Comparison of ENCODE assay signal across 8 cellular contexts in the genomic region with DNA sequence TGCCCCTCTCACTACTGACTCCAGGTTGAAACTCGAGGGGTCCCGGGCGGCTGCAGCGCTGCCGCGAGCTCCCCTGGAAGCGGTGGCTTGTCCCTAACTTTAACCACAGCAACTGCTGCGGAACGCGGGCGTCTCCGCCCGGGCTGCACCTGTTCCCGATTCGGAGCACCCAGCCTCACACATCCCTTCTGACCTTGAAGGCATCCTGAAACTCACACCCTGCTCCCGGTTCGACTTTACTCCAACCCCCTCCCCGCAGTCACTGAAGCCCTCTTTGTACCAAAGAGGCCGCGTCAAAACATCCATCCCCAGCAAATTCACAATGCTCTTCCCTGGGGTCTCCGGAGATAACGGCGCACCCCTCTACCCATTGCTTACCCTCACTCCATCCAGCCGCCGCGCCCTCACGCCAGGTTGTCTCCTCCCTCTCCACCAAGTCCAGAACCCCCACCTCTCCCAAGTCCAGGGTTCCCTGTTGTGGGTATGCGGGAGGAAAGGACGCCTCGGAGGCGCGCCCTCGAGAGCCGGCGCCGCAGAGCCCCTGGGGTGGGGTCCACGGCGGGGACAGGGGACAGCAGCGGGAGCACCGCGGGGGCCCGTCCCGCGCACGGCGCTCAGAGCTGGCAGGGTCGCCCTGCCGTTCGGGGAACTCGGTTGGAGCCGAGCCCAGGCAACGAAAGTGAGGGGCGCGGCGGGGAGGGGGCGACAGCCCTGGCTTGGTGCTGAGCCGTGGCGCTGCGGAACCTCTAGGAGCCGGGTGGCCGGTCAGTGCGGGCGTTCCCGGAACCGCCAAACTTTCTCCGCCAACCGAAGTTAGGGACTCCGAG. TPM values are rescaled to one million over a fixed set of nuclear protein-coding genes. Genes with fewer than 3 reads are reported as not detected.
A peak's percentile ranks its signal among the peaks of the same experiment; 100 is the strongest.
DNase-seq lines count a peak whose midpoint lies in the region; ATAC-seq, FAIRE-seq and TF ChIP-seq lines count a peak whose summit lies in the region.

No MANE protein-coding gene starts in this region.

- peak overlapping the region; percentile 81 to 91 (median 86) for H3K4me3 Mint-ChIP-seq in brain

- H3K4me3 ChIP-seq in HEK293 (ENCODE audit: low read depth, low read length), result peak overlapping the region; percentile 66
- H3K4me3 ChIP-seq in mucosa of descending colon, result peak overlapping the region; percentile 75

- TF ChIP-seq CTCF in C4-2B (conservative IDR thresholded peaks at IDR 0.05), result no peak
- TF ChIP-seq CTCF in HEK293 (tag by site-specific recombination; IDR thresholded peaks at IDR 0.05), result no peak
- TF ChIP-seq CTCF in brain (conservative IDR thresholded peaks at IDR 0.05), result no peak
- no peak for TF ChIP-seq CTCF in mucosa of descending colon (IDR thresholded peaks at IDR 0.05)

- H3K27ac ChIP-seq in C4-2B (peak overlapping the region; percentile 71), HEK293 (ENCODE audit: extremely low read depth, low read depth, low read length) (peak overlapping the region; percentile 56; the same call in 1 of the 2 replicates)

- no peaks in the 10 kb centered on the region for H3K36me3 ChIP-seq in HEK293 (ENCODE audit: control insufficient read depth in 2 of 2, insufficient read depth in 1 of 2, low read length in 2 of 2)
- no peaks in the 10 kb centered on the region for H3K36me3 ChIP-seq in mucosa of descending colon (ENCODE audit: low read depth)

- peak overlapping the region in 3 of 5 experiments; percentile 50 to 85 (median 80) for H3K27ac Mint-ChIP-seq in brain

- DNase-seq in mucosa of descending colon (peak; percentile 49 to 71 (median 64)), GM12891 (ENCODE audit: insufficient read length, low spot score) (no peak)

- no peaks in the 10 kb centered on the region for H3K36me3 Mint-ChIP-seq in brain

- H3K9me3 ChIP-seq in HEK293 (ENCODE audit: control insufficient read depth, insufficient read depth, low read depth, low read length) (no peaks in the 10 kb centered on the region), mucosa of descending colon (no peaks in the 10 kb centered on the region)

- no peak for FAIRE-seq in GM12891 (lab: Jason Lieb, UNC)

- H3K4me1 Mint-ChIP-seq in brain, result peaks cover 14% of the 10 kb centered on the region

- peaks cover 93% of the 10 kb centered on the region for H3K27me3 Mint-ChIP-seq in brain

- POLR2A ChIA-PET in HEK293 (lab: Yijun Ruan, JAX), result no interaction called here

- TF ChIP-seq POLR2A in GM12891 (IDR thresholded peaks at IDR 0.05; ENCODE audit: low read depth, low read length), result no peak

- peaks cover 0 to 13% (median 3%) of the 10 kb centered on the region in 5 experiments for H3K9me3 Mint-ChIP-seq in brain

- CTCF ChIA-PET in HEK293 (lab: Yijun Ruan, JAX), result interaction anchor here (0.6 to 2.9 kb wide), 14 partner anchors 14 to 684 kb away, joined by 3 to 13 read pairs (median 4); no protein-coding TSS in a partner anchor

- H3K4me1 ChIP-seq in HEK293 (ENCODE audit: control insufficient read depth, insufficient read depth, low read length) (no peaks in the 10 kb centered on the region), mucosa of descending colon (ENCODE audit: low read depth) (peaks cover 6% of the 10 kb centered on the region)

- intact Hi-C loops in mucosa of descending colon (cut with DNase I, micrococcal nuclease), result loop anchor here in 1 of 2 donors (10.0 kb wide), 1 partner anchor 69 kb away; no protein-coding TSS in a partner anchor

- peak; percentile 36 for ATAC-seq in mucosa of descending colon
- no peak for ATAC-seq in GM19467 (IDR thresholded peaks at IDR 0.05; ENCODE audit: unreplicated experiment)
- ATAC-seq in GM18519 (IDR thresholded peaks at IDR 0.05; ENCODE audit: low FRiP score, unreplicated experiment), result no peak
- no peak for ATAC-seq in HG02610 (IDR thresholded peaks at IDR 0.05; ENCODE audit: unreplicated experiment)

TF ChIP-seq in HEK293, 187 proteins besides CTCF, POLR2A, EP300 and RAD21 (continues in another document):
- TF ChIP-seq OVOL3 (tag by site-specific recombination; IDR thresholded peaks at IDR 0.05), result no peak
- TF ChIP-seq, protein P1, sequence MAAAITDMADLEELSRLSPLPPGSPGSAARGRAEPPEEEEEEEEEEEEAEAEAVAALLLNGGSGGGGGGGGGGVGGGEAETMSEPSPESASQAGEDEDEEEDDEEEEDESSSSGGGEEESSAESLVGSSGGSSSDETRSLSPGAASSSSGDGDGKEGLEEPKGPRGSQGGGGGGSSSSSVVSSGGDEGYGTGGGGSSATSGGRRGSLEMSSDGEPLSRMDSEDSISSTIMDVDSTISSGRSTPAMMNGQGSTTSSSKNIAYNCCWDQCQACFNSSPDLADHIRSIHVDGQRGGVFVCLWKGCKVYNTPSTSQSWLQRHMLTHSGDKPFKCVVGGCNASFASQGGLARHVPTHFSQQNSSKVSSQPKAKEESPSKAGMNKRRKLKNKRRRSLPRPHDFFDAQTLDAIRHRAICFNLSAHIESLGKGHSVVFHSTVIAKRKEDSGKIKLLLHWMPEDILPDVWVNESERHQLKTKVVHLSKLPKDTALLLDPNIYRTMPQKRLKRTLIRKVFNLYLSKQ (tag by site-specific recombination; IDR thresholded peaks at IDR 0.05; ENCODE audit: borderline replicate concordance), result no peak
- TF ChIP-seq ZNF354C (tag by site-specific recombination; IDR thresholded peaks at IDR 0.05; ENCODE audit: borderline replicate concordance, low read depth), result no peak
- TF ChIP-seq, protein P2, sequence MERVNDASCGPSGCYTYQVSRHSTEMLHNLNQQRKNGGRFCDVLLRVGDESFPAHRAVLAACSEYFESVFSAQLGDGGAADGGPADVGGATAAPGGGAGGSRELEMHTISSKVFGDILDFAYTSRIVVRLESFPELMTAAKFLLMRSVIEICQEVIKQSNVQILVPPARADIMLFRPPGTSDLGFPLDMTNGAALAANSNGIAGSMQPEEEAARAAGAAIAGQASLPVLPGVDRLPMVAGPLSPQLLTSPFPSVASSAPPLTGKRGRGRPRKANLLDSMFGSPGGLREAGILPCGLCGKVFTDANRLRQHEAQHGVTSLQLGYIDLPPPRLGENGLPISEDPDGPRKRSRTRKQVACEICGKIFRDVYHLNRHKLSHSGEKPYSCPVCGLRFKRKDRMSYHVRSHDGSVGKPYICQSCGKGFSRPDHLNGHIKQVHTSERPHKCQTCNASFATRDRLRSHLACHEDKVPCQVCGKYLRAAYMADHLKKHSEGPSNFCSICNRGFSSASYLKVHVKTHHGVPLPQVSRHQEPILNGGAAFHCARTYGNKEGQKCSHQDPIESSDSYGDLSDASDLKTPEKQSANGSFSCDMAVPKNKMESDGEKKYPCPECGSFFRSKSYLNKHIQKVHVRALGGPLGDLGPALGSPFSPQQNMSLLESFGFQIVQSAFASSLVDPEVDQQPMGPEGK (tag by site-specific recombination; IDR thresholded peaks at IDR 0.05), result peak; percentile 58; the same call in 1 of the 2 replicates
- peak; percentile 91 for TF ChIP-seq ZIC2 (tag by site-specific recombination; IDR thresholded peaks at IDR 0.05)
- TF ChIP-seq ZNF174 (tag by site-specific recombination; IDR thresholded peaks at IDR 0.05), result no peak
- peak; percentile 62 for TF ChIP-seq ZNF335 (tag by site-specific recombination; conservative IDR thresholded peaks at IDR 0.05)
- TF ChIP-seq ZNF311 (tag by site-specific recombination; IDR thresholded peaks at IDR 0.05; ENCODE audit: borderline replicate concordance), result no peak

TF ChIP-seq in GM12891, 5 proteins besides CTCF, POLR2A, EP300 and RAD21:
- TF ChIP-seq POU2F2 (IDR thresholded peaks at IDR 0.05; ENCODE audit: low read depth, low read length), result no peak

RNA-seq across cellular contexts. Expression of gene MYO5B, which starts 0.9 kb away (rescaled TPM):
- 17.7 TPM for polyA plus RNA-seq in brain (ENCODE audit: insufficient read depth, low read depth, low replicate concordance)
- total RNA-seq in mucosa of descending colon, result 100 to 1,000 TPM in 2 of 3 donors, 10 to 100 TPM in 1; 52.7 to 179 (median 120) TPM
- 0.08 TPM for polyA plus RNA-seq in GM12891 (2012; ENCODE audit: low read depth, missing spikeins)
